9 cellular contexts compared by ENCODE assay signal in genomic region chr19:17090501-17091074, GRCh38. TPM values are rescaled to one million over a fixed set of nuclear protein-coding genes. Genes with fewer than 3 reads are reported as not detected.
DNase-seq lines count a peak whose midpoint lies in the region; ATAC-seq and TF ChIP-seq lines count a peak whose summit lies in the region.
"Had no signal": no experiment of that assay in that cellular context is flagged by ENCODE, and none has a peak within 500 bp of the region (broad histone marks: within the 10 kb centered on the region; RNA-seq: fewer than 3 reads in every experiment).

No MANE protein-coding gene starts in this region.

- no peaks in the 10 kb centered on the region for H3K9me3 Mint-ChIP-seq in activated T-cell treated with anti-CD3 and anti-CD28 coated beads, Interleukin-2, amount 50 U/mL, for 72 hours

- CTCF ChIA-PET in SK-N-SH (lab: Yijun Ruan, JAX) = interaction anchor here (1.3 to 1.5 kb wide), 3 partner anchors 10 to 35 kb away, joined by 3 to 4 read pairs (median 3); no protein-coding TSS in a partner anchor

- no peak for TF ChIP-seq CTCF in SK-N-SH (IDR thresholded peaks at IDR 0.05)

- H3K36me3 Mint-ChIP-seq in activated T-cell treated with anti-CD3 and anti-CD28 coated beads, Interleukin-2, amount 50 U/mL, for 72 hours (ENCODE audit: insufficient read depth in 2 of 2) = peaks cover 0 to 7% of the 10 kb centered on the region in 2 donors

- H3K4me1 Mint-ChIP-seq in activated T-cell treated with anti-CD3 and anti-CD28 coated beads, Interleukin-2, amount 50 U/mL, for 72 hours (ENCODE audit: low read depth) = peaks cover 36% of the 10 kb centered on the region

- H2AFZ ChIP-seq in SK-N-SH (ENCODE audit: low read depth) = no peak overlapping the region

- H3K27ac ChIP-seq in SK-N-SH (ENCODE audit: low read depth in 2 of 2, low read length in 1 of 2) = peak overlapping the region in 1 of 2 experiments; percentile 90; a peak in 2 of 4 replicates
- peak overlapping the region; percentile 19 for H3K27ac ChIP-seq in layer of hippocampus (ENCODE audit: low read depth, low read length)
- peak overlapping the region; percentile 12 for H3K27ac ChIP-seq in substantia nigra (ENCODE audit: low read depth, low read length, poor library complexity, severe bottlenecking)

- H3K27me3 ChIP-seq in SK-N-SH (ENCODE audit: insufficient read depth) (no peaks in the 10 kb centered on the region), layer of hippocampus (ENCODE audit: control insufficient read depth, insufficient read depth, low read length) (no peaks in the 10 kb centered on the region)

- WGBS in SK-N-SH (ENCODE audit: low lambda C conversion rate) = 90% methylated on average over 8 of the region's 13 CpGs

- no peak overlapping the region for H3K4me3 ChIP-seq in SK-N-SH (ENCODE audit: low read depth in 2 of 2, low read length in 1 of 2)

- POLR2A ChIA-PET in SK-N-SH (lab: Yijun Ruan, JAX) = no interaction called here

- no peaks in the 10 kb centered on the region for H3K27me3 Mint-ChIP-seq in activated T-cell treated with anti-CD3 and anti-CD28 coated beads, Interleukin-2, amount 50 U/mL, for 72 hours (ENCODE audit: low read depth)

- H3K4me2 ChIP-seq in SK-N-SH = 0 out of 2 replicates have a peak overlapping the region, but pooled peaks have one; percentile 50

- no peak for DNase-seq in SK-N-SH
- peak; percentile 57 to 59 for DNase-seq in activated T-cell treated with anti-CD3 and anti-CD28 coated beads, Interleukin-2, amount 50 U/mL, for 72 hours
- peak in 6 of 49 donors; percentile 17 to 34 (median 28) for DNase-seq in substantia nigra (lab: John Stamatoyannopoulos, UW)
- DNase-seq in T-helper 9 cell = no peak
- DNase-seq: NCI-H1417 had no signal

- H3K4me1 ChIP-seq in SK-N-SH (ENCODE audit: control insufficient read depth in 1 of 2, insufficient read depth in 2 of 2, low read depth in 1 of 2, low read length in 1 of 2) = peaks cover 0 to 5% of the 10 kb centered on the region in 2 experiments; a peak in 2 of 4 replicates

- peaks cover 0 to 7% of the 10 kb centered on the region in 2 experiments for H3K36me3 ChIP-seq in SK-N-SH (replicated peaks in 1 of 2; ENCODE audit: control insufficient read depth in 1 of 2, insufficient read depth in 2 of 2, low read length in 1 of 2)

- no peaks in the 10 kb centered on the region for H3K9me3 ChIP-seq in SK-N-SH

- peaks cover 99% of the 10 kb centered on the region for H3K79me2 ChIP-seq in SK-N-SH (ENCODE audit: insufficient read depth)

- peak overlapping the region; percentile 14 for H3K27ac Mint-ChIP-seq in activated T-cell treated with anti-CD3 and anti-CD28 coated beads, Interleukin-2, amount 50 U/mL, for 72 hours

- peaks cover 34% of the 10 kb centered on the region; the same call in 1 of the 2 replicates for H4K20me1 ChIP-seq in SK-N-SH (ENCODE audit: insufficient read depth)

- no peaks in the 10 kb centered on the region for H3K9me2 ChIP-seq in SK-N-SH

- TF ChIP-seq EP300 in SK-N-SH (IDR thresholded peaks at IDR 0.05; ENCODE audit: borderline replicate concordance in 1 of 2, low read depth in 1 of 2, low read length in 1 of 2) = no peak

- no peak for TF ChIP-seq RAD21 in SK-N-SH (IDR thresholded peaks at IDR 0.05; ENCODE audit: low read length)

- ATAC-seq in SK-N-SH treated with all-trans-retinoic acid at 6 μM for 48 hours (no peak), HG03469 (IDR thresholded peaks at IDR 0.05; ENCODE audit: unreplicated experiment) (no peak), GM21723 (IDR thresholded peaks at IDR 0.05; ENCODE audit: unreplicated experiment) (no peak)
- ATAC-seq in activated T-cell treated with anti-CD3 and anti-CD28 coated beads, Interleukin-2, amount 50 U/mL, for 72 hours (replicated peaks in 1 of 2) = peak; percentile 93 to 94

- H3F3A ChIP-seq in SK-N-SH (replicated peaks; ENCODE audit: insufficient read depth) = peaks cover 33% of the 10 kb centered on the region

- H3K9ac ChIP-seq in SK-N-SH = 0 out of 2 replicates have a peak overlapping the region, but pooled peaks have one; percentile 37

- peak overlapping the region; percentile 35 to 55 for H3K4me3 Mint-ChIP-seq in activated T-cell treated with anti-CD3 and anti-CD28 coated beads, Interleukin-2, amount 50 U/mL, for 72 hours

TF ChIP-seq in SK-N-SH, 30 proteins besides CTCF, POLR2A, EP300 and RAD21:
- no peak for TF ChIP-seq MEF2A (IDR thresholded peaks at IDR 0.05; ENCODE audit: borderline replicate concordance, low read depth)

TF ChIP-seq in SK-N-SH treated with all-trans-retinoic acid at 6 μM for 48 hours, 23 proteins besides CTCF, POLR2A, EP300 and RAD21 (continues in another document):
- no peak for TF ChIP-seq ZFP30 (CRISPR knock-in tag; IDR thresholded peaks at IDR 0.05)
- TF ChIP-seq PPARA (CRISPR knock-in tag; IDR thresholded peaks at IDR 0.05; ENCODE audit: borderline replicate concordance) = no peak
- no peak for TF ChIP-seq POU6F1 (CRISPR knock-in tag; IDR thresholded peaks at IDR 0.05; ENCODE audit: borderline replicate concordance, low read depth)
- no peak for TF ChIP-seq ESRRG (CRISPR knock-in tag; IDR thresholded peaks at IDR 0.05)
- no peak for TF ChIP-seq ZNF70 (CRISPR knock-in tag; IDR thresholded peaks at IDR 0.05)
- no peak for TF ChIP-seq ZNF8 (CRISPR knock-in tag; IDR thresholded peaks at IDR 0.05)
- no peak for TF ChIP-seq ARNTL (CRISPR knock-in tag; IDR thresholded peaks at IDR 0.05; ENCODE audit: borderline replicate concordance, low read depth)
- TF ChIP-seq PATZ1 (CRISPR knock-in tag; IDR thresholded peaks at IDR 0.05; ENCODE audit: borderline replicate concordance) = no peak
- TF ChIP-seq ZNF565 (CRISPR knock-in tag; conservative IDR thresholded peaks at IDR 0.05; ENCODE audit: low read depth) = no peak
- no peak for TF ChIP-seq BACH2 (CRISPR knock-in tag; IDR thresholded peaks at IDR 0.05; ENCODE audit: borderline replicate concordance)
- no peak for TF ChIP-seq SNAI2 (CRISPR knock-in tag; IDR thresholded peaks at IDR 0.05)
- TF ChIP-seq CSRNP3 (CRISPR knock-in tag; IDR thresholded peaks at IDR 0.05) = no peak
- TF ChIP-seq ZC3H10 (CRISPR knock-in tag; IDR thresholded peaks at IDR 0.05) = no peak
- no peak for TF ChIP-seq GLIS3 (CRISPR knock-in tag; IDR thresholded peaks at IDR 0.05)
- no peak for TF ChIP-seq RARB (CRISPR knock-in tag; IDR thresholded peaks at IDR 0.05)
- TF ChIP-seq ISL1 (CRISPR knock-in tag; IDR thresholded peaks at IDR 0.05) = no peak

RNA-seq across cellular contexts. Expression of gene MYO9B, which starts 15.0 kb away (rescaled TPM):
- 28.4 and 37.6 TPM in 2 replicates for polyA plus RNA-seq in SK-N-SH (2012; rRNA removed)
- 15.1 and 22.1 TPM in 2 replicates for polyA plus RNA-seq in SK-N-SH (2012; cell fraction: cytosol; rRNA removed)
- 120 and 128 TPM in 2 replicates for polyA plus RNA-seq in SK-N-SH (2012; cell fraction: nucleus; rRNA removed)
- 100 to 1,000 TPM; 106 to 135 TPM for total RNA-seq in activated T-cell treated with anti-CD3 and anti-CD28 coated beads, Interleukin-2, amount 50 U/mL, for 72 hours

RNA-seq across cellular contexts. Expression of gene HAUS8, which starts 15.3 kb away (rescaled TPM):
- polyA plus RNA-seq in SK-N-SH (2012; rRNA removed) = 7.4 and 9.6 TPM in 2 replicates
- 7.0 and 8.5 TPM in 2 replicates for polyA plus RNA-seq in SK-N-SH (2012; cell fraction: cytosol; rRNA removed)
- 12.9 and 16.9 TPM in 2 replicates for polyA plus RNA-seq in SK-N-SH (2012; cell fraction: nucleus; rRNA removed)
- 10 to 100 TPM; 37.3 to 45.6 TPM for total RNA-seq in activated T-cell treated with anti-CD3 and anti-CD28 coated beads, Interleukin-2, amount 50 U/mL, for 72 hours

Comparison
In these comparisons a context has a peak if more than half of its experiments do, and no peak if none do; other contexts are left out.
1. DNase-seq: peak in activated T-cell treated with anti-CD3 and anti-CD28 coated beads, Interleukin-2, amount 50 U/mL, for 72 hours (2 of 2); none in SK-N-SH (single experiment) and T-helper 9 cell (single experiment).
2. ATAC-seq: peak in activated T-cell treated with anti-CD3 and anti-CD28 coated beads, Interleukin-2, amount 50 U/mL, for 72 hours (2 of 2); none in SK-N-SH treated with all-trans-retinoic acid at 6 μM for 48 hours (single experiment), HG03469 (single experiment) and GM21723 (single experiment).